8 cellular contexts compared by ENCODE assay signal in the genomic region with DNA sequence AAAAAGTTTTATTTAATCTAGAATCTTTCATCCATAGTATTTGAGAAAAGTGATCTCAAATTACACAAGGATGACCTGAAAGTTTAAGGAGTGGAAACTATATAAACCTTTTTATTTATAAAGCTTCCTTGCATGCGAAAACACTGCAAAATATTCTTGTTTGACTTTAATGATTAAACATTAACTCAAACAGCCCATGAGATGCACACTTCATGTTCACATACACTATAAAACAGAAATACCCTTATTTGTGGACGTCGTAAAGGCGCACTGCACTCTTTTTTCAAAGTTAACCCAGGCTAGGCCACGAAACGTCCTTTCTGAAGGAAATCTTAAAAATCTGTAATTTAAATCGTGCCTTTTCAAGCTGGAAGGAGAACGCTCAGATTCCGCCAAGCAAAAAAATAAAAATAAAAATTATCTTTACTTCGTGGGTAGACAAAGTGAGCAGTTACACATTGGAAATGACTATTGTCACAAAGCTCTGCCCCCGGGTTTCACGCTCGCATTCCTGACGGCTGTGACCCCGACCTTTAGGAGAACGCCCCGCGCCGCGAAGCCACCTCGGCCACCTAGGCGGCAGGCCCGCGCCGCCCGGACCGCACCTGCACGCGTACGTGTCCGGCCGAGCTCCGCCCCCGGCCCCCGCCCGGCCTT.
DNase-seq lines count a peak whose midpoint lies in the region; ATAC-seq and TF ChIP-seq lines count a peak whose summit lies in the region.

No MANE protein-coding gene starts in this region.

- no peak for TF ChIP-seq CTCF in GM13977 (IDR thresholded peaks at IDR 0.05; ENCODE audit: extremely low read depth, insufficient read depth, missing control alignments)
- no peak for TF ChIP-seq CTCF in RWPE1 (conservative IDR thresholded peaks at IDR 0.05; ENCODE audit: low read depth)
- no peak for TF ChIP-seq CTCF in GM20000 (IDR thresholded peaks at IDR 0.05; ENCODE audit: extremely low read depth, missing control alignments)

- CTCF ChIA-PET in RWPE1 (lab: Yijun Ruan, JAX), result interaction anchor here (0.6 to 0.9 kb wide), 2 partner anchors 11 to 40 kb away, joined by 3 to 4 read pairs; no protein-coding TSS in a partner anchor

- peak overlapping the region; percentile 93 for H3K4me3 ChIP-seq in effector memory CD4-positive, alpha-beta T cell (ENCODE audit: insufficient read depth, low read depth, low read length, poor library complexity, severe bottlenecking)
- H3K4me3 ChIP-seq in neuron (ENCODE audit: low read length), result peak overlapping the region; percentile 95

- H3K27me3 ChIP-seq in effector memory CD4-positive, alpha-beta T cell (replicated peaks; ENCODE audit: control insufficient read depth, insufficient read depth, low read length, poor library complexity, severe bottlenecking), result no peaks in the 10 kb centered on the region
- H3K27me3 ChIP-seq in neuron (ENCODE audit: insufficient read depth, low read length), result no peaks in the 10 kb centered on the region

- no peaks in the 10 kb centered on the region for H3K4me1 ChIP-seq in effector memory CD4-positive, alpha-beta T cell (ENCODE audit: control insufficient read depth, insufficient read depth, low read length, poor library complexity, severe bottlenecking)
- peaks cover 3% of the 10 kb centered on the region for H3K4me1 ChIP-seq in neuron (ENCODE audit: insufficient read depth, low read length)

- POLR2A ChIA-PET in RWPE1 (lab: Yijun Ruan, JAX; ENCODE audit: low non-redundant PET), result no interaction called here

- DNase-seq in GM13977 (ENCODE audit: low spot score) (peak; percentile 36), RWPE1 (ENCODE audit: low spot score) (no peak), GM19240 (ENCODE audit: insufficient read length, low spot score) (no peak), GM20000 (ENCODE audit: low spot score) (no peak)
- DNase-seq in effector memory CD4-positive, alpha-beta T cell, result no peak
- DNase-seq in activated effector memory CD4-positive, alpha-beta T cell treated with anti-CD3 and anti-CD28 coated beads, Interleukin-2, amount 50 U/mL, for 16 hours, result no peak

- peak overlapping the region; percentile 88 for H3K27ac ChIP-seq in RWPE1
- H3K27ac ChIP-seq in effector memory CD4-positive, alpha-beta T cell (ENCODE audit: insufficient read depth, low read length, poor library complexity, severe bottlenecking), result peak overlapping the region; percentile 96

- peak overlapping the region; percentile 98 for H2AFZ ChIP-seq in neuron (ENCODE audit: low read depth, low read length)

- in situ Hi-C loops in GM13977 (cut with MboI; ENCODE audit: low pct_unique_long_range_greater_than_20kb, low sequenced_read_pairs, unreplicated experiment), result no loop called here

- no peak for ATAC-seq in GM21381 (IDR thresholded peaks at IDR 0.05; ENCODE audit: unreplicated experiment)

- H3K36me3 ChIP-seq in effector memory CD4-positive, alpha-beta T cell (ENCODE audit: control insufficient read depth, insufficient read depth, low read length), result peaks cover under 1% of the 10 kb centered on the region
- peaks cover 22% of the 10 kb centered on the region for H3K36me3 ChIP-seq in neuron (ENCODE audit: insufficient read depth, low read length)

- no peaks in the 10 kb centered on the region for H3K9me3 ChIP-seq in effector memory CD4-positive, alpha-beta T cell (ENCODE audit: control insufficient read depth, low read length)
- no peaks in the 10 kb centered on the region for H3K9me3 ChIP-seq in neuron (ENCODE audit: low read length)
